25 cellular contexts compared by ENCODE assay signal in genomic region chr1:22271847-22272801, GRCh38.
"Had no signal": no experiment of that assay in that cellular context is flagged by ENCODE, and none has a peak within 500 bp of the region (broad histone marks: within the 10 kb centered on the region; RNA-seq: fewer than 3 reads in every experiment).

No MANE protein-coding gene starts in this region.

- H3K36me3 ChIP-seq: adrenal gland, breast epithelium, esophagus squamous epithelium, gastrocnemius medialis, ovary, prostate gland, spleen, thyroid gland had no signal

- H3K27me3 ChIP-seq: adrenal gland, breast epithelium, ovary, thyroid gland had no signal

- H3K27ac Mint-ChIP-seq: activated CD4-positive, alpha-beta T cell treated with anti-CD3 and anti-CD28 coated beads, Interleukin-2, amount 10 ng/mL, durations not matched to agents 7 days and 5 days; activated CD8-positive, alpha-beta T cell treated with anti-CD3 and anti-CD28 coated beads, Interleukin-2, amount 10 ng/mL, durations not matched to agents 7 days and 5 days; activated naive CD8-positive, alpha-beta T cell; stimulated activated naive CD8-positive, alpha-beta T cell treated with anti-CD3 and anti-CD28 coated beads, Interleukin-15, Interleukin-2, amounts not matched to agents 100 ng/mL and 50 ng/mL, for 24 hours; T-helper 2 cell treated with Interferon-gamma antibody and Interleukin-4, amounts not matched to agents 5 μg/mL and 100 μg/mL, for 36 hours had no signal

- H3K4me1 ChIP-seq: adrenal gland, gastrocnemius medialis, prostate gland, spleen had no signal

- H3K9me3 ChIP-seq: adrenal gland, breast epithelium, esophagus squamous epithelium, gastrocnemius medialis, ovary, prostate gland, spleen, thyroid gland had no signal

- H3K4me1 Mint-ChIP-seq: activated CD4-positive, alpha-beta T cell treated with anti-CD3 and anti-CD28 coated beads, Interleukin-2, amount 10 ng/mL, durations not matched to agents 7 days and 5 days; central memory CD8-positive, alpha-beta T cell had no signal

- H3K36me3 Mint-ChIP-seq: activated naive CD8-positive, alpha-beta T cell had no signal

- H3K4me3 ChIP-seq: adrenal gland, breast epithelium, esophagus squamous epithelium, gastrocnemius medialis, ovary, prostate gland, spleen, thyroid gland had no signal

- H3K4me3 Mint-ChIP-seq: activated CD4-positive, alpha-beta T cell treated with anti-CD3 and anti-CD28 coated beads, Interleukin-2, amount 10 ng/mL, durations not matched to agents 7 days and 5 days; activated CD8-positive, alpha-beta T cell treated with anti-CD3 and anti-CD28 coated beads, Interleukin-2, amount 10 ng/mL, durations not matched to agents 7 days and 5 days; activated naive CD8-positive, alpha-beta T cell; central memory CD8-positive, alpha-beta T cell; stimulated activated naive CD8-positive, alpha-beta T cell treated with anti-CD3 and anti-CD28 coated beads, Interleukin-15, Interleukin-2, amounts not matched to agents 100 ng/mL and 50 ng/mL, for 24 hours; T-helper 2 cell treated with Interferon-gamma antibody and Interleukin-4, amounts not matched to agents 5 μg/mL and 100 μg/mL, for 36 hours had no signal

- FAIRE-seq: colon, islet of Langerhans had no signal

- DNase-seq: activated CD4-positive, alpha-beta T cell treated with anti-CD3 and anti-CD28 coated beads, Interleukin-2, amount 10 ng/mL, durations not matched to agents 7 days and 5 days; activated CD4-positive, CD25-positive, alpha-beta regulatory T cell treated with anti-CD3 and anti-CD28 coated beads, Interleukin-2, amount 50 U/mL, for 72 hours; activated CD8-positive, alpha-beta T cell treated with anti-CD3 and anti-CD28 coated beads, Interleukin-2, amount 10 ng/mL, durations not matched to agents 7 days and 5 days; activated gamma-delta T cell treated with Interleukin-2 at 50 U/mL for 16 hours; adrenal gland; effector memory CD4-positive, alpha-beta T cell; esophagus squamous epithelium; gastrocnemius medialis; head of caudate nucleus; hypothalamus; left ventricle myocardium superior; ovary; spleen; stimulated activated CD4-positive, alpha-beta T cell treated with anti-CD3 and anti-CD28 coated beads, Interleukin-4, amount 100 ng/mL, for 4 hours; substantia nigra; thyroid gland had no signal

- H3K27me3 Mint-ChIP-seq: activated CD4-positive, alpha-beta T cell treated with anti-CD3 and anti-CD28 coated beads, Interleukin-2, amount 10 ng/mL, durations not matched to agents 7 days and 5 days had no signal

- ATAC-seq: activated CD8-positive, alpha-beta T cell treated with anti-CD3 and anti-CD28 coated beads, Interleukin-2, amount 10 ng/mL, durations not matched to agents 7 days and 5 days; gastrocnemius medialis; left ventricle myocardium superior had no signal

- H3K9me3 Mint-ChIP-seq: activated CD4-positive, alpha-beta T cell treated with anti-CD3 and anti-CD28 coated beads, Interleukin-2, amount 10 ng/mL, durations not matched to agents 7 days and 5 days; central memory CD8-positive, alpha-beta T cell; stimulated activated naive CD8-positive, alpha-beta T cell treated with anti-CD3 and anti-CD28 coated beads, Interleukin-15, Interleukin-2, amounts not matched to agents 100 ng/mL and 50 ng/mL, for 24 hours; T-helper 2 cell treated with Interferon-gamma antibody and Interleukin-4, amounts not matched to agents 5 μg/mL and 100 μg/mL, for 36 hours had no signal

- H3K27ac ChIP-seq: adrenal gland, breast epithelium, esophagus squamous epithelium, gastrocnemius medialis, ovary, prostate gland, spleen, thyroid gland, VCaP had no signal
